ENCODE assay signal across 1 cellular context in the genomic region with DNA sequence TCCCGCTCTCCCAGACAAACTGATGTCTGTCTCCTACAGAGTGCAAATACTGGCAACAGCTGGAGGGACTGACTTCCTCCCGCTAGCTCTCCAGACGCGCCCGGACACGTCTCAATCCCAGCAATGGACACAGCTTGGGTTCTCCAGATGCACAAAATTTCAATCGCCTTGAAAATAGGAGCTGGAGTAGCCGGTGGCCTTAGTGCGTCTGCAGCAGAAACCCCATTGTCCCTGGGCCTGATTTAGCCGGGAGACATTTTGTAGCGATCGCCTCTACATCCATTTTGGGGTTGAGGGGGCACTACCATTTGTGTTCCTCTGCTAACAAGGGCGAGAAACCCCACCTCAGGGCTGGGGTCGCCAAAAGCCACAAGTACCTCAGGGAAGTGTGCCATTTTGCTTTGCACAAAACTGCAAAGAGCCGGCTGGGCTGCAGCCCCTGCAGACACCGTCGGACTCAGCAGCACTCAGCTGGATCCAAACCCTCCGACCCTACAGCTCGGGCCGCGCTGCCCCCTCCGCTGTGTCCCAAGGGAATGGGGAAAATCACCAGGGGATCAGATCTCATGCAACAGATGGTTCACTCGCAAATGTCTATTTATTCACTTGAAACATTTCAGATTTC.
TF ChIP-seq lines count a peak whose summit lies in the region.

No MANE protein-coding gene starts in this region.

TF ChIP-seq in H1, 55 proteins besides CTCF, POLR2A, EP300 and RAD21:
- TF ChIP-seq NANOG (IDR thresholded peaks at IDR 0.05; ENCODE audit: insufficient read depth, low read depth, low read length, poor library complexity, severe bottlenecking) (no peak), YY1 (IDR thresholded peaks at IDR 0.05; ENCODE audit: low read depth, low read length) (peak; percentile 89)
